Comparison of ENCODE assay signal across 18 cellular contexts in genomic region chr5:180424094-180424493, GRCh38.
A peak's percentile ranks its signal among the peaks of the same experiment; 100 is the strongest.
DNase-seq lines count a peak whose midpoint lies in the region; ATAC-seq lines count a peak whose summit lies in the region.
"Had no signal": no experiment of that assay in that cellular context is flagged by ENCODE, and none has a peak within 500 bp of the region (broad histone marks: within the 10 kb centered on the region; RNA-seq: fewer than 3 reads in every experiment).

No MANE protein-coding gene starts in this region.

- H3K36me3 ChIP-seq in naive thymus-derived CD4-positive, alpha-beta T cell (ENCODE audit: control insufficient read depth in 2 of 3, insufficient read depth in 3 of 3, low read length in 3 of 3), result no peaks in the 10 kb centered on the region

- no peak overlapping the region for H3K27ac Mint-ChIP-seq in naive thymus-derived CD4-positive, alpha-beta T cell

- H3K4me1 Mint-ChIP-seq in naive thymus-derived CD4-positive, alpha-beta T cell, result peaks cover 0 to under 1% (median 0%) of the 10 kb centered on the region in 7 donors
- H3K4me1 Mint-ChIP-seq: CD14-positive monocyte had no signal

- peaks cover 0 to 7% (median 0%) of the 10 kb centered on the region in 5 donors for H3K27me3 Mint-ChIP-seq in naive thymus-derived CD4-positive, alpha-beta T cell

- H3K4me3 ChIP-seq in naive thymus-derived CD4-positive, alpha-beta T cell (ENCODE audit: low read length), result no peak overlapping the region
- H3K4me3 ChIP-seq: PC-9 had no signal

- H3K4me1 ChIP-seq in naive thymus-derived CD4-positive, alpha-beta T cell (ENCODE audit: control insufficient read depth in 2 of 2, insufficient read depth in 2 of 2, low read length in 2 of 2), result no peaks in the 10 kb centered on the region

- no peak for ATAC-seq in naive thymus-derived CD4-positive, alpha-beta T cell
- ATAC-seq in HG02885 (IDR thresholded peaks at IDR 0.05; ENCODE audit: poor library complexity, unreplicated experiment), result no peak
- ATAC-seq: HCT116 had no signal

- H3K27me3 ChIP-seq in naive thymus-derived CD4-positive, alpha-beta T cell (ENCODE audit: control insufficient read depth in 2 of 2, insufficient read depth in 2 of 2, low read length in 2 of 2), result no peaks in the 10 kb centered on the region

- no peaks in the 10 kb centered on the region for H3K9me3 ChIP-seq in naive thymus-derived CD4-positive, alpha-beta T cell (ENCODE audit: control insufficient read depth in 2 of 3, low read length in 3 of 3)

- CTCF ChIA-PET in naive thymus-derived CD4-positive, alpha-beta T cell (lab: Charles Lee), result no interaction called here

- POLR2A ChIA-PET in naive thymus-derived CD4-positive, alpha-beta T cell (lab: Charles Lee), result no interaction called here

- no peaks in the 10 kb centered on the region for H3K36me3 Mint-ChIP-seq in naive thymus-derived CD4-positive, alpha-beta T cell
- H3K36me3 Mint-ChIP-seq: CD14-positive monocyte had no signal

- DNase-seq in Caki2 (ENCODE audit: low read depth), result peak; percentile 16
- peak; percentile 63 for DNase-seq in H4 (ENCODE audit: low spot score)
- DNase-seq in RPMI7951 (ENCODE audit: low read depth), result peak; percentile 43
- DNase-seq in islet precursor cell, result peak; percentile 69
- DNase-seq in naive thymus-derived CD4-positive, alpha-beta T cell, result no peak
- DNase-seq in nucleus accumbens (lab: John Stamatoyannopoulos, UW), result no peak
- DNase-seq in cardiac septum (ENCODE audit: low spot score), result no peak
- DNase-seq: DMS153, EL, NCI-H1105 treated with DMSO at 0.1 percent for 48 hours, NCI-H187, NCI-H510A treated with DMSO at 0.1 percent for 48 hours, PC-9, SW 1271 had no signal

- in situ Hi-C loops in Caki2 (cut with HindIII; ENCODE audit: low pct_unique_long_range_greater_than_20kb, low sequenced_read_pairs), result no loop called here

- intact Hi-C loops in naive thymus-derived CD4-positive, alpha-beta T cell (cut with micrococcal nuclease), result no loop called here
- intact Hi-C loops in cardiac septum (cut with DNase I), result no loop called here

- H3K4me3 Mint-ChIP-seq in naive thymus-derived CD4-positive, alpha-beta T cell, result no peak overlapping the region
- H3K4me3 Mint-ChIP-seq: CD14-positive monocyte had no signal

- H3K27ac ChIP-seq in naive thymus-derived CD4-positive, alpha-beta T cell (ENCODE audit: low read depth, low read length), result no peak overlapping the region
- H3K27ac ChIP-seq: KMS-11, PC-9 had no signal

- peaks cover 0 to 3% (median 0%) of the 10 kb centered on the region in 11 donors for H3K9me3 Mint-ChIP-seq in naive thymus-derived CD4-positive, alpha-beta T cell

Comparison
In these comparisons a context has a peak if more than half of its experiments do, and no peak if none do; other contexts are left out.
1. DNase-seq: peak in Caki2 (single experiment), H4 (single experiment), RPMI7951 (single experiment) and islet precursor cell (single experiment); none in naive thymus-derived CD4-positive, alpha-beta T cell (0 of 9), nucleus accumbens (0 of 56) and cardiac septum (single experiment).